Comparison of ENCODE assay signal across 16 cellular contexts in genomic region chr5:154534457-154535050, GRCh38. TPM values are rescaled to one million over a fixed set of nuclear protein-coding genes. Genes with fewer than 3 reads are reported as not detected.
DNase-seq lines count a peak whose midpoint lies in the region; ATAC-seq, FAIRE-seq and TF ChIP-seq lines count a peak whose summit lies in the region.
"Had no signal": no experiment of that assay in that cellular context is flagged by ENCODE, and none has a peak within 500 bp of the region (broad histone marks: within the 10 kb centered on the region; RNA-seq: fewer than 3 reads in every experiment).

No MANE protein-coding gene starts in this region.

- no peak overlapping the region for H3K4me2 ChIP-seq in HepG2 (ENCODE audit: low read depth, low read length)

- POLR2A ChIA-PET in HepG2 (lab: Yijun Ruan, JAX) = no interaction called here

- H4K20me1 ChIP-seq in HepG2 (ENCODE audit: insufficient read depth, low read length) = no peaks in the 10 kb centered on the region

- 21% methylated on average over 12 of the region's 12 CpGs for WGBS in HepG2 (ENCODE audit: low lambda C conversion rate)
- WGBS in right lobe of liver (ENCODE audit: insufficient coverage, low coverage, low lambda C conversion rate, missing lambda C conversion rate) = 54% methylated on average over 2 of the region's 12 CpGs

- CTCF ChIA-PET in HepG2 (lab: Yijun Ruan, JAX; ENCODE audit: low intra/inter-chr PET ratio, low total read pairs) = no interaction called here

- FAIRE-seq in HepG2 (lab: Jason Lieb, UNC) = no peak
- FAIRE-seq: HTR-8/SVneo had no signal

- no peaks in the 10 kb centered on the region for H3K36me3 ChIP-seq in HepG2 (replicated peaks in 1 of 2; ENCODE audit: control insufficient read depth in 1 of 2, insufficient read depth in 2 of 2, low read length in 2 of 2)
- H3K36me3 ChIP-seq in right lobe of liver = no peaks in the 10 kb centered on the region

- no peak for TF ChIP-seq RAD21 in HepG2 (CRISPR knock-in tag; IDR thresholded peaks at IDR 0.05)

- no peak overlapping the region for H2AFZ ChIP-seq in HepG2 (ENCODE audit: low read length)

- no peaks in the 10 kb centered on the region for H3K4me1 ChIP-seq in HepG2 (ENCODE audit: insufficient read depth, low read length)
- H3K4me1 ChIP-seq in right lobe of liver = no peaks in the 10 kb centered on the region

- H3K27ac ChIP-seq in HepG2 (ENCODE audit: extremely low read length, insufficient read depth, low read length) (no peak overlapping the region), right lobe of liver (no peak overlapping the region)
- H3K27ac ChIP-seq: HL-60, RWPE1 had no signal

- no TSS peak for BruUV-seq in HepG2 (replicated peaks; lab: Mats Ljungman, UMichigan)

- H3K4me3 ChIP-seq in HepG2 (replicated peaks in 1 of 3; ENCODE audit: insufficient read depth in 1 of 3, low read depth in 2 of 3, low read length in 3 of 3) = no peak overlapping the region
- H3K4me3 ChIP-seq in right lobe of liver = no peak overlapping the region

- intact Hi-C loops in HepG2 (cut with micrococcal nuclease; ENCODE audit: unreplicated experiment) = no loop called here
- intact Hi-C loops in right lobe of liver (cut with DNase I) = no loop called here

- TF ChIP-seq POLR2A in HepG2 (IDR thresholded peaks at IDR 0.05; ENCODE audit: insufficient read depth in 1 of 2, low read depth in 2 of 2, low read length in 2 of 2) = no peak
- no peak for TF ChIP-seq POLR2A in right lobe of liver (IDR thresholded peaks at IDR 0.05)

- peaks cover 0 to 10% of the 10 kb centered on the region in 2 experiments; a peak in 2 of 5 replicates for H3K27me3 ChIP-seq in HepG2 (ENCODE audit: control insufficient read depth in 1 of 2, insufficient read depth in 2 of 2, low read length in 2 of 2)
- H3K27me3 ChIP-seq in right lobe of liver = no peaks in the 10 kb centered on the region

- TF ChIP-seq CTCF in HepG2 (CRISPR knock-in tag; IDR thresholded peaks at IDR 0.05) = no peak
- TF ChIP-seq CTCF in right lobe of liver (IDR thresholded peaks at IDR 0.05) = no peak

- in situ Hi-C loops in HepG2 (cut with HindIII; ENCODE audit: extremely low pct_ligation_motif_present, low pct_unique_long_range_greater_than_20kb) (no loop called here), SK-MEL-5 (cut with HindIII; ENCODE audit: low pct_unique_long_range_greater_than_20kb, low sequenced_read_pairs) (no loop called here)

- no peaks in the 10 kb centered on the region for H3K79me2 ChIP-seq in HepG2 (ENCODE audit: insufficient read depth, low read length)

- ATAC-seq in HepG2 (no peak), right lobe of liver (no peak), HG03025 (IDR thresholded peaks at IDR 0.05; ENCODE audit: low FRiP score, unreplicated experiment) (no peak), GM21360 (IDR thresholded peaks at IDR 0.05; ENCODE audit: unreplicated experiment) (no peak)
- ATAC-seq: T-helper 17 cell had no signal

- H3K9ac ChIP-seq in HepG2 (ENCODE audit: insufficient read depth, low read depth, low read length) = no peak overlapping the region

- H3K9me3 ChIP-seq in HepG2 (ENCODE audit: low read length) = no peaks in the 10 kb centered on the region
- no peaks in the 10 kb centered on the region for H3K9me3 ChIP-seq in right lobe of liver

- DNase-seq in HepG2 (ENCODE audit: low spot score) (no peak), right lobe of liver (no peak), NCI-H187 (lab: John Stamatoyannopoulos, UW) (peak; percentile 56 to 70), SK-MEL-5 (ENCODE audit: low read depth, low spot score) (peak; percentile 62)
- DNase-seq in stimulated activated CD4-positive, alpha-beta T cell treated with anti-CD3 and anti-CD28 coated beads, Interleukin-2, amount 100 ng/mL, for 48 hours = no peak
- DNase-seq: COR-L47, H9, NCI-H1694, NCI-H2227 treated with DMSO at 0.1 percent for 48 hours, NCI-H748 treated with DMSO at 0.1 percent for 48 hours, T-helper 17 cell had no signal

- TF ChIP-seq EP300 in HepG2 (IDR thresholded peaks at IDR 0.05; ENCODE audit: low read depth in 2 of 2, low read length in 2 of 2) (no peak), HepG2 (CRISPR knock-in tag; IDR thresholded peaks at IDR 0.05; ENCODE audit: borderline replicate concordance) (no peak)

TF ChIP-seq in HepG2, 621 proteins besides CTCF, POLR2A, EP300 and RAD21:
- TF ChIP-seq TP53 (CRISPR knock-in tag; conservative IDR thresholded peaks at IDR 0.05) (no peak), MNT (IDR thresholded peaks at IDR 0.05) (peak; percentile 90)

RNA-seq across cellular contexts. Expression of gene HAND1, which starts 56.5 kb away (rescaled TPM):
- total RNA-seq in HepG2 (2016; rRNA removed; fragmentation: Illumina TruSeq; extraction: Trizol) (not detected in 2 replicates), right lobe of liver (not detected)
- total RNA-seq in HepG2 (2016; cell fraction: cytosol; rRNA removed; fragmentation: Illumina TruSeq; extraction: Trizol; ENCODE audit: low read depth) = not detected in 2 replicates
- total RNA-seq in HepG2 (2016; cell fraction: insoluble cytoplasmic fraction; rRNA removed; fragmentation: Illumina TruSeq; extraction: Trizol) = not detected in 2 replicates
- not detected in 2 replicates for total RNA-seq in HepG2 (2016; cell fraction: membrane; rRNA removed; fragmentation: Illumina TruSeq; extraction: Trizol)
- not detected in 2 replicates for total RNA-seq in HepG2 (2016; cell fraction: nucleus; rRNA removed; fragmentation: Illumina TruSeq; extraction: Trizol)
- polyA plus RNA-seq in HepG2 (2011; rRNA removed) = not detected in 2 replicates
- polyA plus RNA-seq in HepG2 (2011; cell fraction: cytosol; rRNA removed) = not detected in 2 replicates
- not detected in 2 replicates for polyA plus RNA-seq in HepG2 (2011; cell fraction: nucleus; rRNA removed)
- polyA plus RNA-seq in HepG2 (2012) = not detected in 2 replicates
- not detected in 2 replicates for polyA plus RNA-seq in HepG2 (2016; cell fraction: cytosol; fragmentation: Illumina TruSeq; extraction: Trizol; ENCODE audit: low read depth)
- not detected in 2 replicates for polyA plus RNA-seq in HepG2 (2016; cell fraction: insoluble cytoplasmic fraction; fragmentation: Illumina TruSeq; extraction: Trizol; ENCODE audit: low read depth)
- not detected in 2 replicates for polyA plus RNA-seq in HepG2 (2016; cell fraction: membrane; fragmentation: Illumina TruSeq; extraction: Trizol; ENCODE audit: low read depth)
- polyA plus RNA-seq in HepG2 (2016; cell fraction: nucleus; fragmentation: Illumina TruSeq; extraction: Trizol; ENCODE audit: insufficient read depth, low read depth) = not detected in 2 replicates
- polyA minus RNA-seq in HepG2 (2011; rRNA and poly(A)+ RNA removed; ENCODE audit: low replicate concordance) = not detected in 2 replicates
- not detected in 2 replicates for polyA minus RNA-seq in HepG2 (2011; cell fraction: cytosol; rRNA and poly(A)+ RNA removed)
- not detected in 2 replicates for polyA minus RNA-seq in HepG2 (2011; cell fraction: nucleus; rRNA and poly(A)+ RNA removed)
- not detected in 2 replicates for total RNA-seq in SK-MEL-5 (2014; rRNA removed; shearing (Covaris generic))
- 0.06 TPM in 1 of 2 replicates, not detected in the other for polyA plus RNA-seq in SK-MEL-5 (2015; cell fraction: cytosol; rRNA removed)
- not detected in 2 replicates for polyA plus RNA-seq in SK-MEL-5 (2015; cell fraction: nucleus; rRNA removed)
- total RNA-seq: H9, T-helper 17 cell had no signal

Comparison
In these comparisons a context has a peak if more than half of its experiments do, and no peak if none do; other contexts are left out.
1. DNase-seq: peak in NCI-H187 (2 of 2) and SK-MEL-5 (single experiment); none in HepG2 (single experiment), right lobe of liver (0 of 3) and stimulated activated CD4-positive, alpha-beta T cell treated with anti-CD3 and anti-CD28 coated beads, Interleukin-2, amount 100 ng/mL, for 48 hours (0 of 2).